In the genomic region with DNA sequence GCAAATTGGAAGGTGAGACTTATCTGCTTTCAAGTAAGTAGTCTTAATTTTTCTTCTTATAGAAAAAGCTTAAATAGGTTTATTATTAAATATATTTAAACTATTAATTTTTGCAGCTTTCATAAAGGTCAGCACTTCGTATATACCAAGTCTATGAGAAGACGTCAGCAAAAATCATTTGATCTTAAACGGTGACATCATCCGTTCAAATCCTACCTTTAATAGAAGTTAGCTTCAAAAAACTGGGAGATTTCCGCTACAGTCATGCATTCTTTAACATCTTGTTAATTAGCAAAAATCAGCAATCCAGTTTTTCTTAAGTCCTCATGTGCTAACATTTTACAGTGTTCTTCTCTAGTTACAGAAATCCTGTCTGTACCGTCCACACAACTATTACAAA, we compare ENCODE assay signal across 2 cellular contexts.
TF ChIP-seq lines count a peak whose summit lies in the region.

No MANE protein-coding gene starts in this region.

TF ChIP-seq in HepG2, 621 proteins besides CTCF, POLR2A, EP300 and RAD21:
- TF ChIP-seq ATF7 (IDR thresholded peaks at IDR 0.05) (peak; percentile 53), ATF7 (CRISPR knock-in tag; IDR thresholded peaks at IDR 0.05) (no peak), ZNF468 (CRISPR knock-in tag; IDR thresholded peaks at IDR 0.05) (no peak)

TF ChIP-seq in K562, 482 proteins besides CTCF, POLR2A, EP300 and RAD21:
- TF ChIP-seq ZNF124 (CRISPR knock-in tag; IDR thresholded peaks at IDR 0.05) = no peak
- TF ChIP-seq, protein P1, sequence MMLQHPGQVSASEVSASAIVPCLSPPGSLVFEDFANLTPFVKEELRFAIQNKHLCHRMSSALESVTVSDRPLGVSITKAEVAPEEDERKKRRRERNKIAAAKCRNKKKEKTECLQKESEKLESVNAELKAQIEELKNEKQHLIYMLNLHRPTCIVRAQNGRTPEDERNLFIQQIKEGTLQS (IDR thresholded peaks at IDR 0.05) = peak; percentile 39; the same call in 1 of the 2 replicates
- TF ChIP-seq, protein P1 (CRISPR knock-in tag; conservative IDR thresholded peaks at IDR 0.05) = no peak
